Comparison of ENCODE assay signal across 17 cellular contexts in the genomic region with DNA sequence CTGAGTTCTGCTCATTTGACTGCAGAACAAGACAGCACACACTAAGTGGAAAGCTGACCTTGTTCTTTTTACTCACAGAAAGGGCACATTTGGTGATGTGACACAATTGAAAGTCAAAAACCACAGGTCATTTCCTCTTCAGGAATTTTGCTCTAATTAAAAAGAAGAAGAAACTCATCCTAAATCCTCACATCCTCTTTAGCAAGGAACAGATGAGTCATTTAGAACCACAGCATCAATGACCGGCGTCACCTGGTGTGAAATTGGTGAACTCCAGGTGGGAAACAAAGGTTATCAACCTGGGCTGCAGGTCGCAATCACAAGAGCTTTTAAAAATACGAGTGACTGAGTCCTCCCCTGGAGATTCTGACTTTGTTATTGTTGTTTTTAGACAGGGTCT. TPM values are rescaled to one million over a fixed set of nuclear protein-coding genes. Genes with fewer than 3 reads are reported as not detected.
DNase-seq lines count a peak whose midpoint lies in the region; ATAC-seq and TF ChIP-seq lines count a peak whose summit lies in the region.
"Had no signal": no experiment of that assay in that cellular context is flagged by ENCODE, and none has a peak within 500 bp of the region (broad histone marks: within the 10 kb centered on the region; RNA-seq: fewer than 3 reads in every experiment).

No MANE protein-coding gene starts in this region.

- ATAC-seq in HG02973 (IDR thresholded peaks at IDR 0.05; ENCODE audit: unreplicated experiment) (peak; percentile 41), PC-3 (no peak), right cardiac atrium (no peak)
- ATAC-seq: activated CD8-positive, alpha-beta memory T cell treated with anti-CD3 and anti-CD28 coated beads, Interleukin-2, amount 10 ng/mL, durations not matched to agents 7 days and 5 days; gastrocnemius medialis had no signal

- H3K27ac ChIP-seq in PC-3 (ENCODE audit: low read length), result no peak overlapping the region
- H3K27ac ChIP-seq in right cardiac atrium (ENCODE audit: low read length), result no peak overlapping the region
- peak overlapping the region in 15 of 59 donors; percentile 1 to 56 (median 33) for H3K27ac ChIP-seq in dorsolateral prefrontal cortex
- H3K27ac ChIP-seq in neural progenitor cell, result no peak overlapping the region

- no TSS peak for BruUV-seq in PC-3 (replicated peaks; lab: Mats Ljungman, UMichigan)

- no peaks in the 10 kb centered on the region for H4K20me1 ChIP-seq in PC-3 (ENCODE audit: low read length)
- no peaks in the 10 kb centered on the region for H4K20me1 ChIP-seq in neural progenitor cell (ENCODE audit: low read depth)

- H3K4me1 Mint-ChIP-seq in activated CD4-positive, alpha-beta T cell treated with anti-CD3 and anti-CD28 coated beads, Interleukin-2, amount 10 ng/mL, durations not matched to agents 24 days and 14 days, result peaks cover 31% of the 10 kb centered on the region
- H3K4me1 Mint-ChIP-seq in activated CD4-positive, alpha-beta T cell treated with anti-CD3 and anti-CD28 coated beads, Interleukin-2, amount 10 ng/mL, durations not matched to agents 7 days and 5 days, result peaks cover 43% of the 10 kb centered on the region
- peaks cover 14% of the 10 kb centered on the region for H3K4me1 Mint-ChIP-seq in progenitor cell of endocrine pancreas (ENCODE audit: low read depth)
- peaks cover 12% of the 10 kb centered on the region for H3K4me1 Mint-ChIP-seq in neural progenitor cell

- H3K27ac Mint-ChIP-seq in activated CD4-positive, alpha-beta T cell treated with anti-CD3 and anti-CD28 coated beads, Interleukin-2, amount 10 ng/mL, durations not matched to agents 24 days and 14 days, result no peak overlapping the region
- H3K27ac Mint-ChIP-seq in activated CD4-positive, alpha-beta T cell treated with anti-CD3 and anti-CD28 coated beads, Interleukin-2, amount 10 ng/mL, durations not matched to agents 7 days and 5 days, result no peak overlapping the region
- H3K27ac Mint-ChIP-seq in progenitor cell of endocrine pancreas (peak overlapping the region; percentile 69), neural progenitor cell (no peak overlapping the region)
- H3K27ac Mint-ChIP-seq: activated CD8-positive, alpha-beta memory T cell treated with anti-CD3 and anti-CD28 coated beads, Interleukin-2, amount 10 ng/mL, durations not matched to agents 7 days and 5 days had no signal

- no peaks in the 10 kb centered on the region for H3F3A ChIP-seq in PC-3 (ENCODE audit: low read length, unreplicated experiment)
- H3F3A ChIP-seq in neural progenitor cell (ENCODE audit: low read depth), result peaks cover 18% of the 10 kb centered on the region

- H3K9ac ChIP-seq in PC-3 (ENCODE audit: low read length), result no peak overlapping the region
- H3K9ac ChIP-seq in neural progenitor cell, result no peak overlapping the region

- WGBS in right cardiac atrium, result 61% methylated on average over 4 of the region's 4 CpGs

- intact Hi-C loops in activated CD4-positive, alpha-beta T cell treated with anti-CD3 and anti-CD28 coated beads, Interleukin-2, amount 10 ng/mL, durations not matched to agents 24 days and 14 days (cut with micrococcal nuclease), result loop anchor here (10.0 kb wide), 1 partner anchor 1651 kb away; the partner anchor contains the start of gene G2E3
- intact Hi-C loops in PC-3 (cut with micrococcal nuclease) (no loop called here), right cardiac atrium (cut with DNase I) (loop anchor here in 1 of 4 donors (10.0 kb wide), 1 partner anchor 641 kb away; the partner anchor contains the start of gene NUBPL), dorsolateral prefrontal cortex (cut with DNase I) (no loop called here)

- H3K9me3 Mint-ChIP-seq in activated CD4-positive, alpha-beta T cell treated with anti-CD3 and anti-CD28 coated beads, Interleukin-2, amount 10 ng/mL, durations not matched to agents 24 days and 14 days, result no peaks in the 10 kb centered on the region
- H3K9me3 Mint-ChIP-seq in activated CD4-positive, alpha-beta T cell treated with anti-CD3 and anti-CD28 coated beads, Interleukin-2, amount 10 ng/mL, durations not matched to agents 7 days and 5 days, result no peaks in the 10 kb centered on the region
- H3K9me3 Mint-ChIP-seq in progenitor cell of endocrine pancreas (ENCODE audit: low read depth) (no peaks in the 10 kb centered on the region), neural progenitor cell (no peaks in the 10 kb centered on the region)

- H3K4me3 Mint-ChIP-seq in activated CD4-positive, alpha-beta T cell treated with anti-CD3 and anti-CD28 coated beads, Interleukin-2, amount 10 ng/mL, durations not matched to agents 24 days and 14 days, result no peak overlapping the region
- no peak overlapping the region for H3K4me3 Mint-ChIP-seq in activated CD4-positive, alpha-beta T cell treated with anti-CD3 and anti-CD28 coated beads, Interleukin-2, amount 10 ng/mL, durations not matched to agents 7 days and 5 days
- H3K4me3 Mint-ChIP-seq in progenitor cell of endocrine pancreas (ENCODE audit: low read depth) (no peak overlapping the region), neural progenitor cell (no peak overlapping the region)
- H3K4me3 Mint-ChIP-seq: activated CD8-positive, alpha-beta memory T cell treated with anti-CD3 and anti-CD28 coated beads, Interleukin-2, amount 10 ng/mL, durations not matched to agents 7 days and 5 days had no signal

- H3K36me3 Mint-ChIP-seq in activated CD4-positive, alpha-beta T cell treated with anti-CD3 and anti-CD28 coated beads, Interleukin-2, amount 10 ng/mL, durations not matched to agents 24 days and 14 days (ENCODE audit: low read depth), result no peaks in the 10 kb centered on the region
- H3K36me3 Mint-ChIP-seq in activated CD4-positive, alpha-beta T cell treated with anti-CD3 and anti-CD28 coated beads, Interleukin-2, amount 10 ng/mL, durations not matched to agents 7 days and 5 days (ENCODE audit: low read depth), result peaks cover 2% of the 10 kb centered on the region
- no peaks in the 10 kb centered on the region for H3K36me3 Mint-ChIP-seq in progenitor cell of endocrine pancreas (ENCODE audit: insufficient read depth)
- H3K36me3 Mint-ChIP-seq in neural progenitor cell, result no peaks in the 10 kb centered on the region

- 0 out of 2 replicates have a peak, but pooled peaks have one; percentile 14 for TF ChIP-seq CTCF in PC-3 (conservative IDR thresholded peaks at IDR 0.05; ENCODE audit: low read depth, low read length)
- TF ChIP-seq CTCF in progenitor cell of endocrine pancreas (IDR thresholded peaks at IDR 0.05; ENCODE audit: unreplicated experiment), result no peak
- no peak for TF ChIP-seq CTCF in dorsolateral prefrontal cortex (IDR thresholded peaks at IDR 0.05 in 54 of 56, conservative IDR thresholded peaks at IDR 0.05 in 2 of 56; ENCODE audit: low read depth in 1 of 56, partially characterized antibody in 56 of 56)
- no peak for TF ChIP-seq CTCF in neural progenitor cell (IDR thresholded peaks at IDR 0.05)

- peaks cover 30% of the 10 kb centered on the region for H3K27me3 Mint-ChIP-seq in activated CD4-positive, alpha-beta T cell treated with anti-CD3 and anti-CD28 coated beads, Interleukin-2, amount 10 ng/mL, durations not matched to agents 24 days and 14 days
- H3K27me3 Mint-ChIP-seq in activated CD4-positive, alpha-beta T cell treated with anti-CD3 and anti-CD28 coated beads, Interleukin-2, amount 10 ng/mL, durations not matched to agents 7 days and 5 days, result peaks cover 16% of the 10 kb centered on the region
- H3K27me3 Mint-ChIP-seq in progenitor cell of endocrine pancreas, result no peaks in the 10 kb centered on the region
- peaks cover 10% of the 10 kb centered on the region for H3K27me3 Mint-ChIP-seq in neural progenitor cell (ENCODE audit: insufficient read depth, low read depth)

- no peak overlapping the region for H3K4me3 ChIP-seq in PC-3 (ENCODE audit: low read length)
- no peak overlapping the region for H3K4me3 ChIP-seq in right cardiac atrium (ENCODE audit: low read length)
- no peak overlapping the region for H3K4me3 ChIP-seq in dorsolateral prefrontal cortex
- H3K4me3 ChIP-seq in neural progenitor cell, result no peak overlapping the region
- H3K4me3 ChIP-seq: gastrocnemius medialis, sigmoid colon had no signal

- H3K9me2 ChIP-seq in PC-3 (replicated peaks; ENCODE audit: low read length), result no peaks in the 10 kb centered on the region

- no peak overlapping the region for H2AFZ ChIP-seq in PC-3 (ENCODE audit: low read length)
- no peak overlapping the region for H2AFZ ChIP-seq in neural progenitor cell (replicated peaks)

- CTCF ChIA-PET in activated CD4-positive, alpha-beta T cell treated with anti-CD3 and anti-CD28 coated beads, Interleukin-2, amount 10 ng/mL, durations not matched to agents 7 days and 5 days (lab: Charles Lee), result interaction anchor here (0.6 kb wide), 1 partner anchor 46 kb away, joined by 3 read pairs; no protein-coding TSS in a partner anchor
- CTCF ChIA-PET in PC-3 (lab: Charles Lee), result no interaction called here

- H3K36me3 ChIP-seq in PC-3 (ENCODE audit: low read depth, low read length) (no peaks in the 10 kb centered on the region), neural progenitor cell (no peaks in the 10 kb centered on the region)
- H3K36me3 ChIP-seq: gastrocnemius medialis, sigmoid colon had no signal

- peaks cover 16% of the 10 kb centered on the region; the same call in 1 of the 2 replicates for H3K4me1 ChIP-seq in PC-3 (ENCODE audit: insufficient read depth, low read length)
- no peaks in the 10 kb centered on the region for H3K4me1 ChIP-seq in right cardiac atrium (ENCODE audit: control insufficient read depth, insufficient read depth, low read length)
- no peaks in the 10 kb centered on the region for H3K4me1 ChIP-seq in neural progenitor cell

- H3K4me2 ChIP-seq in PC-3 (ENCODE audit: low read length), result no peak overlapping the region
- H3K4me2 ChIP-seq in neural progenitor cell, result no peak overlapping the region

- POLR2A ChIA-PET in activated CD4-positive, alpha-beta T cell treated with anti-CD3 and anti-CD28 coated beads, Interleukin-2, amount 10 ng/mL, durations not matched to agents 7 days and 5 days (lab: Charles Lee), result no interaction called here
- POLR2A ChIA-PET in PC-3 (lab: Charles Lee; ENCODE audit: unreplicated experiment), result interaction anchor here (0.7 kb wide), 1 partner anchor 382 kb away, joined by 4 read pairs; no protein-coding TSS in a partner anchor

- H3K27me3 ChIP-seq in PC-3 (ENCODE audit: low read length) (no peaks in the 10 kb centered on the region), right cardiac atrium (ENCODE audit: control insufficient read depth, insufficient read depth) (no peaks in the 10 kb centered on the region), dorsolateral prefrontal cortex (no peaks in the 10 kb centered on the region), neural progenitor cell (peaks cover 8% of the 10 kb centered on the region)
- H3K27me3 ChIP-seq: gastrocnemius medialis, sigmoid colon had no signal

- H3K9me3 ChIP-seq in PC-3 (ENCODE audit: low read length) (no peaks in the 10 kb centered on the region), right cardiac atrium (ENCODE audit: control insufficient read depth, low read length) (no peaks in the 10 kb centered on the region), neural progenitor cell (ENCODE audit: low read depth) (no peaks in the 10 kb centered on the region)
- H3K9me3 ChIP-seq: gastrocnemius medialis, sigmoid colon had no signal

- H3K79me2 ChIP-seq in PC-3 (ENCODE audit: low read length) (no peaks in the 10 kb centered on the region), neural progenitor cell (ENCODE audit: low read depth) (no peaks in the 10 kb centered on the region)

- peak; percentile 56 for DNase-seq in activated CD4-positive, alpha-beta T cell treated with anti-CD3 and anti-CD28 coated beads, Interleukin-2, amount 10 ng/mL, durations not matched to agents 24 days and 14 days
- DNase-seq in activated CD4-positive, alpha-beta T cell treated with anti-CD3 and anti-CD28 coated beads, Interleukin-2, amount 10 ng/mL, durations not matched to agents 7 days and 5 days, result no peak
- DNase-seq in PC-3 (peak; percentile 14), progenitor cell of endocrine pancreas (ENCODE audit: low spot score, unreplicated experiment) (no peak), right cardiac atrium (no peak), dorsolateral prefrontal cortex (no peak), neural progenitor cell (ENCODE audit: low spot score) (no peak)
- DNase-seq: activated CD8-positive, alpha-beta memory T cell treated with anti-CD3 and anti-CD28 coated beads, Interleukin-2, amount 10 ng/mL, durations not matched to agents 7 days and 5 days; DMS79 treated with DMSO at 0.1 percent for 48 hours; gastrocnemius medialis; islet precursor cell; NCI-H1092 treated with DMSO at 0.1 percent for 48 hours; NCI-H82; sigmoid colon had no signal

RNA-seq across cellular contexts. Expression of gene RNU6-8, which starts 2.9 kb away (rescaled TPM):
- total RNA-seq in activated CD4-positive, alpha-beta T cell treated with anti-CD3 and anti-CD28 coated beads, Interleukin-2, amount 10 ng/mL, durations not matched to agents 24 days and 14 days, result not detected in 2 replicates
- total RNA-seq in activated CD4-positive, alpha-beta T cell treated with anti-CD3 and anti-CD28 coated beads, Interleukin-2, amount 10 ng/mL, durations not matched to agents 7 days and 5 days, result not detected
- not detected in 2 replicates for total RNA-seq in PC-3 (2014; rRNA removed)
- not detected in 2 replicates for total RNA-seq in progenitor cell of endocrine pancreas
- not detected for total RNA-seq in right cardiac atrium
- polyA plus RNA-seq in right cardiac atrium, result not detected
- total RNA-seq in dorsolateral prefrontal cortex, result not detected
- total RNA-seq in neural progenitor cell (ENCODE audit: low replicate concordance), result not detected in 2 replicates
- total RNA-seq: activated CD8-positive, alpha-beta memory T cell treated with anti-CD3 and anti-CD28 coated beads, Interleukin-2, amount 10 ng/mL, durations not matched to agents 7 days and 5 days; gastrocnemius medialis; H4; sigmoid colon; T-helper 1 cell treated with Interleukin-12 subunit alpha and Interleukin-12 subunit beta and Interleukin-4 antibody, amounts not matched to agents 30 ng/mL and 1 ng/mL, for 36 hours had no signal
- polyA plus RNA-seq: sigmoid colon had no signal

RNA-seq across cellular contexts. Expression of gene RNU6-7, which starts 4.1 kb away (rescaled TPM):
- not detected in 2 replicates for total RNA-seq in activated CD4-positive, alpha-beta T cell treated with anti-CD3 and anti-CD28 coated beads, Interleukin-2, amount 10 ng/mL, durations not matched to agents 24 days and 14 days
- not detected for total RNA-seq in activated CD4-positive, alpha-beta T cell treated with anti-CD3 and anti-CD28 coated beads, Interleukin-2, amount 10 ng/mL, durations not matched to agents 7 days and 5 days
- total RNA-seq in PC-3 (2014; rRNA removed), result not detected in 2 replicates
- not detected in 2 replicates for total RNA-seq in progenitor cell of endocrine pancreas
- total RNA-seq in right cardiac atrium, result not detected
- not detected for polyA plus RNA-seq in right cardiac atrium
- total RNA-seq in dorsolateral prefrontal cortex, result not detected
- total RNA-seq in neural progenitor cell (ENCODE audit: low replicate concordance), result not detected in 2 replicates
- total RNA-seq: activated CD8-positive, alpha-beta memory T cell treated with anti-CD3 and anti-CD28 coated beads, Interleukin-2, amount 10 ng/mL, durations not matched to agents 7 days and 5 days; gastrocnemius medialis; H4; sigmoid colon; T-helper 1 cell treated with Interleukin-12 subunit alpha and Interleukin-12 subunit beta and Interleukin-4 antibody, amounts not matched to agents 30 ng/mL and 1 ng/mL, for 36 hours had no signal
- polyA plus RNA-seq: sigmoid colon had no signal

Comparison
In these comparisons a context has a peak if more than half of its experiments do, and no peak if none do; other contexts are left out.
1. DNase-seq: peak in activated CD4-positive, alpha-beta T cell treated with anti-CD3 and anti-CD28 coated beads, Interleukin-2, amount 10 ng/mL, durations not matched to agents 24 days and 14 days (single experiment) and PC-3 (single experiment); none in activated CD4-positive, alpha-beta T cell treated with anti-CD3 and anti-CD28 coated beads, Interleukin-2, amount 10 ng/mL, durations not matched to agents 7 days and 5 days (single experiment), progenitor cell of endocrine pancreas (single experiment), right cardiac atrium (0 of 3), dorsolateral prefrontal cortex (0 of 10) and neural progenitor cell (single experiment).